24 cellular contexts compared by ENCODE assay signal in genomic region chr1:30257322-30257721, GRCh38.
"Had no signal": no experiment of that assay in that cellular context is flagged by ENCODE, and none has a peak within 500 bp of the region (broad histone marks: within the 10 kb centered on the region; RNA-seq: fewer than 3 reads in every experiment).

No MANE protein-coding gene starts in this region.

- H3K36me3 ChIP-seq: heart right ventricle, left ventricle myocardium inferior, pancreas, right lobe of liver, suprapubic skin, thoracic aorta, tibial artery, upper lobe of right lung had no signal

- H3K36me3 Mint-ChIP-seq: memory B cell; naive thymus-derived CD8-positive, alpha-beta T cell; stimulated activated effector memory CD8-positive, alpha-beta T cell treated with anti-CD3 and anti-CD28 coated beads, Interleukin-12 subunit alpha, Interleukin-12 subunit beta, amount 100 ng/mL, for 72 hours had no signal

- H3K27me3 ChIP-seq: pancreas, right lobe of liver had no signal

- H3K4me1 Mint-ChIP-seq: memory B cell; naive thymus-derived CD8-positive, alpha-beta T cell; neural crest cell; stimulated activated effector memory CD8-positive, alpha-beta T cell treated with anti-CD3 and anti-CD28 coated beads, Interleukin-12 subunit alpha, Interleukin-12 subunit beta, amount 100 ng/mL, for 72 hours had no signal

- FAIRE-seq: pancreas, urothelium cell line had no signal

- H3K9me3 Mint-ChIP-seq: neural crest cell had no signal

- ATAC-seq: heart right ventricle; naive thymus-derived CD8-positive, alpha-beta T cell; pancreas; psoas muscle; right lobe of liver; stimulated activated effector memory CD8-positive, alpha-beta T cell treated with anti-CD3 and anti-CD28 coated beads, Interleukin-12 subunit alpha, Interleukin-12 subunit beta, amount 100 ng/mL, for 72 hours; upper lobe of right lung had no signal

- DNase-seq: heart right ventricle; islet precursor cell; left ventricle myocardium inferior; naive thymus-derived CD8-positive, alpha-beta T cell; nucleus accumbens; psoas muscle; right lobe of liver; stimulated activated CD4-positive, alpha-beta T cell treated with anti-CD3 and anti-CD28 coated beads, Interleukin-12 subunit alpha, Interleukin-12 subunit beta, amount 100 ng/mL, for 4 hours; stimulated activated CD4-positive, alpha-beta T cell treated with anti-CD3 and anti-CD28 coated beads, Interleukin-4, amount 100 ng/mL, for 24 hours; stimulated activated naive CD4-positive, alpha-beta T cell; trophoblast cell; upper lobe of right lung had no signal

- H3K27ac Mint-ChIP-seq: memory B cell; naive thymus-derived CD8-positive, alpha-beta T cell; nephron; stimulated activated effector memory CD8-positive, alpha-beta T cell treated with anti-CD3 and anti-CD28 coated beads, Interleukin-12 subunit alpha, Interleukin-12 subunit beta, amount 100 ng/mL, for 72 hours; stimulated activated naive CD8-positive, alpha-beta T cell treated with anti-CD3 and anti-CD28 coated beads, Interleukin-15, Interleukin-2, amounts not matched to agents 100 ng/mL and 50 ng/mL, for 24 hours had no signal

- H3K4me3 ChIP-seq: heart right ventricle, hepatocyte, left ventricle myocardium inferior, pancreas, psoas muscle, right lobe of liver, skin epidermis, suprapubic skin, thoracic aorta, tibial artery, upper lobe of right lung had no signal

- H3K4me3 Mint-ChIP-seq: memory B cell; naive thymus-derived CD8-positive, alpha-beta T cell; nephron; neural crest cell; stimulated activated effector memory CD8-positive, alpha-beta T cell treated with anti-CD3 and anti-CD28 coated beads, Interleukin-12 subunit alpha, Interleukin-12 subunit beta, amount 100 ng/mL, for 72 hours; stimulated activated naive CD8-positive, alpha-beta T cell treated with anti-CD3 and anti-CD28 coated beads, Interleukin-15, Interleukin-2, amounts not matched to agents 100 ng/mL and 50 ng/mL, for 24 hours had no signal
